In the genomic region with DNA sequence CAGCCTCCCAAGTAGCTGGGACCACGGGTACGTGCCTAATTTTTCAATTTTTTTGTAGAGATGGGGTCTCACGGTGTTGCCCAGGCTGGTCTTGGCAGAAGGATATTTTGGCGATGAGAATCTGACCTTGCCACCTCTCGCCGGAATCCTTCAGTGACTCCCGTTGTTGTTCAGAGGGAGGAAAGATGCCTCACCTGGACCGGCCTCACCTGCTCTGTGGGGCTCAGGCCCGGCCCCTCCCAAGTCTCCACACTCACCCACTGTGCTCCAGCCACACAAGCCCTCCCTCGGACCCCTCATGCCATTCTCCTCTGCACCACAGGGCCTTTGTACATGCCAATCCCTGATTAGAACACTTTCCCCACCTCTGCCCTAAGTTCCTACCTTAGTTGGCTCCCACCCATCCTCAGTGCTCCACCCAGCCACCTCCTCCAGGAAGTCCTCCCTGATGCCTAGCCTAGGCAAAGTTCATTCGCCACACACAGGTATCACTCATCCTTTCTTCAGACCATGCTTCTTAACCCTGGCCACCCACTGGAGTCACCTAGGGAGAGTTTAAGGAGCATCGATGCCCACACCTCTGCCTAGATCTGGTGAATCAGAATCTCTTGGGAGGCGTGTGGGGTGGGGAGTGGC, we compare ENCODE assay signal across 25 cellular contexts.
"Had no signal": no experiment of that assay in that cellular context is flagged by ENCODE, and none has a peak within 500 bp of the region (broad histone marks: within the 10 kb centered on the region; RNA-seq: fewer than 3 reads in every experiment).

No MANE protein-coding gene starts in this region.

- H3K4me3 ChIP-seq: adrenal gland, body of pancreas, coronary artery, dorsolateral prefrontal cortex had no signal

- H3K36me3 ChIP-seq: adrenal gland had no signal

- H3K4me1 ChIP-seq: adrenal gland, body of pancreas had no signal

- H3K27ac ChIP-seq: adrenal gland, body of pancreas, coronary artery, dorsolateral prefrontal cortex had no signal

- H3K9me3 ChIP-seq: adrenal gland had no signal

- H3K27me3 ChIP-seq: adrenal gland, body of pancreas, dorsolateral prefrontal cortex had no signal

- DNase-seq: activated CD4-positive, alpha-beta memory T cell treated with anti-CD3 and anti-CD28 coated beads for 36 hours; activated CD4-positive, alpha-beta T cell treated with anti-CD3 and anti-CD28 coated beads for 36 hours; activated CD4-positive, alpha-beta T cell treated with anti-CD3 and anti-CD28 coated beads, Interleukin-2, amount 10 ng/mL, durations not matched to agents 24 days and 14 days; activated CD4-positive, CD25-positive, alpha-beta regulatory T cell; activated CD4-positive, CD25-positive, alpha-beta regulatory T cell treated with anti-CD3 and anti-CD28 coated beads, Interleukin-2, amount 50 U/mL, for 72 hours; activated CD8-positive, alpha-beta memory T cell treated with anti-CD3 and anti-CD28 coated beads, Interleukin-2, amount 10 ng/mL, durations not matched to agents 7 days and 5 days; activated CD8-positive, alpha-beta memory T cell treated with anti-CD3 and anti-CD28 coated beads, Interleukin-2, amount 50 U/mL, for 4 hours; activated CD8-positive, alpha-beta T cell treated with anti-CD3 and anti-CD28 coated beads, Interleukin-2, amount 10 ng/mL, durations not matched to agents 7 days and 5 days; activated effector memory CD4-positive, alpha-beta T cell treated with anti-CD3 and anti-CD28 coated beads, Interleukin-2, amount 50 U/mL, for 16 hours; activated naive CD4-positive, alpha-beta T cell treated with anti-CD3 and anti-CD28 coated beads for 36 hours; activated naive CD8-positive, alpha-beta T cell treated with anti-CD3 and anti-CD28 coated beads for 36 hours; activated naive CD8-positive, alpha-beta T cell treated with anti-CD3 and anti-CD28 coated beads, Interleukin-2, amount 50 U/mL, for 24 hours; activated T-cell treated with anti-CD3 and anti-CD28 coated beads, Interleukin-2, amount 50 U/mL, for 1 hour; activated T-cell treated with anti-CD3 and anti-CD28 coated beads, Interleukin-2, amount 50 U/mL, for 48 hours; adrenal gland; amygdala; body of pancreas; dorsolateral prefrontal cortex; effector memory CD4-positive, alpha-beta T cell; endodermal cell; foreskin fibroblast; T-helper 1 cell; T-helper 17 cell; T1000 had no signal
